In genomic region chr12:21353487-21353886, GRCh38 we compare ENCODE assay signal across 25 cellular contexts. TPM values are rescaled to one million over a fixed set of nuclear protein-coding genes. Genes with fewer than 3 reads are reported as not detected.
"Had no signal": no experiment of that assay in that cellular context is flagged by ENCODE, and none has a peak within 500 bp of the region (broad histone marks: within the 10 kb centered on the region; RNA-seq: fewer than 3 reads in every experiment).

No MANE protein-coding gene starts in this region.

- H3K4me3 ChIP-seq: adrenal gland, breast epithelium, PC-9, SK-N-MC had no signal

- H3K27me3 ChIP-seq: adrenal gland, breast epithelium had no signal

- H3K4me1 Mint-ChIP-seq: activated naive CD8-positive, alpha-beta T cell treated with anti-CD3 and anti-CD28 coated beads, Interleukin-2, amount 10 ng/mL, durations not matched to agents 7 days and 5 days; T-cell had no signal

- H3K27ac ChIP-seq: adrenal gland, breast epithelium, PC-9, SK-N-MC, WERI-Rb-1 had no signal

- H3K4me2 ChIP-seq: PC-9 had no signal

- H3K4me3 Mint-ChIP-seq: activated CD8-positive, alpha-beta T cell treated with anti-CD3 and anti-CD28 coated beads for 36 hours; activated naive CD8-positive, alpha-beta T cell treated with anti-CD3 and anti-CD28 coated beads, Interleukin-2, amount 10 ng/mL, durations not matched to agents 7 days and 5 days; T-cell had no signal

- ATAC-seq: activated CD4-positive, CD25-positive, alpha-beta regulatory T cell treated with anti-CD3 and anti-CD28 coated beads, Interleukin-2, amount 50 U/mL, for 24 hours; activated CD8-positive, alpha-beta T cell treated with anti-CD3 and anti-CD28 coated beads for 36 hours; T-cell had no signal

- H3K9me3 ChIP-seq: adrenal gland, breast epithelium had no signal

- DNase-seq: activated CD4-positive, alpha-beta T cell treated with anti-CD3 and anti-CD28 coated beads for 4 hours; activated CD8-positive, alpha-beta memory T cell treated with anti-CD3 and anti-CD28 coated beads, Interleukin-2, amount 50 U/mL, for 48 hours; activated CD8-positive, alpha-beta T cell treated with anti-CD3 and anti-CD28 coated beads for 36 hours; activated naive CD4-positive, alpha-beta T cell treated with anti-CD3 and anti-CD28 coated beads, Interleukin-2, amount 50 U/mL, for 16 hours; activated naive CD8-positive, alpha-beta T cell treated with anti-CD3 and anti-CD28 coated beads, Interleukin-2, amount 10 ng/mL, durations not matched to agents 7 days and 5 days; activated T-cell treated with anti-CD3 and anti-CD28 coated beads, Interleukin-2, amount 50 U/mL, for 1 hour; adrenal gland; aorta; Karpas-422; MM.1S; NCI-H1105; NCI-H1436; NCI-H1694 treated with DMSO at 0.1 percent for 48 hours; NCI-H2029 treated with DMSO at 0.1 percent for 48 hours; NCI-H345; NCI-H510A; NCI-H526 treated with DMSO at 0.1 percent for 48 hours; PC-9; SIG-M5; T-cell; WERI-Rb-1 had no signal

- H3K36me3 ChIP-seq: breast epithelium, WERI-Rb-1 had no signal

- H3K27ac Mint-ChIP-seq: activated CD8-positive, alpha-beta T cell treated with anti-CD3 and anti-CD28 coated beads for 36 hours; activated naive CD8-positive, alpha-beta T cell treated with anti-CD3 and anti-CD28 coated beads, Interleukin-2, amount 10 ng/mL, durations not matched to agents 7 days and 5 days had no signal

- H3K9me3 Mint-ChIP-seq: activated CD8-positive, alpha-beta T cell treated with anti-CD3 and anti-CD28 coated beads for 36 hours; activated naive CD8-positive, alpha-beta T cell treated with anti-CD3 and anti-CD28 coated beads, Interleukin-2, amount 10 ng/mL, durations not matched to agents 7 days and 5 days; T-cell had no signal

- H3K4me1 ChIP-seq: adrenal gland, breast epithelium had no signal

- H2AFZ ChIP-seq: PC-9 had no signal

- H3K36me3 Mint-ChIP-seq: activated naive CD8-positive, alpha-beta T cell treated with anti-CD3 and anti-CD28 coated beads, Interleukin-2, amount 10 ng/mL, durations not matched to agents 7 days and 5 days; T-cell had no signal

RNA-seq across cellular contexts. Expression of gene SLCO1A2, which starts 18.8 kb away (rescaled TPM):
- total RNA-seq: activated CD8-positive, alpha-beta T cell treated with anti-CD3 and anti-CD28 coated beads for 36 hours; activated naive CD8-positive, alpha-beta T cell treated with anti-CD3 and anti-CD28 coated beads, Interleukin-2, amount 10 ng/mL, durations not matched to agents 7 days and 5 days; adrenal gland; aorta; T-helper 2 cell treated with Interferon-gamma antibody and Interleukin-4, amounts not matched to agents 100 ng/mL and 5 ng/mL, for 36 hours had no signal
- polyA plus RNA-seq: adrenal gland, aorta had no signal

RNA-seq across cellular contexts. Expression of gene IAPP, which starts 19.2 kb away (rescaled TPM):
- total RNA-seq: activated CD8-positive, alpha-beta T cell treated with anti-CD3 and anti-CD28 coated beads for 36 hours; activated naive CD8-positive, alpha-beta T cell treated with anti-CD3 and anti-CD28 coated beads, Interleukin-2, amount 10 ng/mL, durations not matched to agents 7 days and 5 days; adrenal gland; aorta; breast epithelium; PC-9; T-cell; T-helper 2 cell treated with Interferon-gamma antibody and Interleukin-4, amounts not matched to agents 100 ng/mL and 5 ng/mL, for 36 hours had no signal
